8 cellular contexts compared by ENCODE assay signal in genomic region chr2:73233154-73233931, GRCh38. TPM values are rescaled to one million over a fixed set of nuclear protein-coding genes. Genes with fewer than 3 reads are reported as not detected.
DNase-seq lines count a peak whose midpoint lies in the region; ATAC-seq and FAIRE-seq lines count a peak whose summit lies in the region.

Gene PRADC1, minus strand, starts transcription at chr2:73233239. Its CDS starts 79 bp downstream, at chr2:73233160.

- CTCF ChIA-PET in activated CD8-positive, alpha-beta memory T cell treated with anti-CD3 and anti-CD28 coated beads, Interleukin-2, amount 10 ng/mL, durations not matched to agents 7 days and 5 days (lab: Charles Lee), result interaction anchor here (0.8 to 7.2 kb wide), 10 partner anchors 10 to 887 kb away, joined by 3 to 56 read pairs (median 4); partner anchors contain the start of genes EGR4, FBXO41 and SMYD5

- H3K4me3 ChIP-seq in endocrine pancreas (ENCODE audit: control insufficient read depth, insufficient read depth, low read length), result peak within 1 kb of the TSS; percentile 76
- H3K4me3 ChIP-seq in mesenchymal stem cell (ENCODE audit: insufficient read depth in 1 of 2, low read depth in 1 of 2, low read length in 2 of 2), result peak within 1 kb of the TSS; percentile 83 to 89

- H3K27me3 Mint-ChIP-seq in activated CD8-positive, alpha-beta memory T cell treated with anti-CD3 and anti-CD28 coated beads, Interleukin-2, amount 10 ng/mL, durations not matched to agents 7 days and 5 days, result no peaks in the 10 kb centered on the region

- H3K4me1 ChIP-seq in endocrine pancreas (ENCODE audit: control insufficient read depth, insufficient read depth, low read length) (no peaks in the 10 kb centered on the region), mesenchymal stem cell (ENCODE audit: control insufficient read depth, insufficient read depth, low read depth, low read length) (peaks cover 14% of the 10 kb centered on the region)

- peak within 1 kb of the TSS; percentile 93 for H4K8ac ChIP-seq in mesenchymal stem cell (ENCODE audit: low read length)

- H3K36me3 ChIP-seq in endocrine pancreas (ENCODE audit: control insufficient read depth, insufficient read depth, low read length), result no peaks in the 10 kb centered on the region
- peaks cover 8 to 17% of the 10 kb centered on the region in 2 experiments for H3K36me3 ChIP-seq in mesenchymal stem cell (ENCODE audit: control insufficient read depth in 1 of 2, insufficient read depth in 2 of 2, low read depth in 1 of 2, low read length in 2 of 2)

- WGBS in mesenchymal stem cell, result under 1% methylated on average over 59 of the region's 67 CpGs

- H3K18ac ChIP-seq in mesenchymal stem cell (ENCODE audit: low read depth in 1 of 2, low read length in 2 of 2), result peak within 1 kb of the TSS; percentile 37 to 93

- peak within 1 kb of the TSS; percentile 37 for H2BK15ac ChIP-seq in mesenchymal stem cell (ENCODE audit: low read depth, poor library complexity, severe bottlenecking)

- peak; percentile 95 for FAIRE-seq in HTR-8/SVneo (lab: Jason Lieb, UNC)

- peak within 1 kb of the TSS; percentile 89 for H3K27ac Mint-ChIP-seq in activated CD8-positive, alpha-beta memory T cell treated with anti-CD3 and anti-CD28 coated beads, Interleukin-2, amount 10 ng/mL, durations not matched to agents 7 days and 5 days

- H3K27ac ChIP-seq in mesenchymal stem cell (ENCODE audit: low read length, poor library complexity, severe bottlenecking), result peak within 1 kb of the TSS; percentile 76

- H3K9me3 ChIP-seq in endocrine pancreas (ENCODE audit: control insufficient read depth, low read length) (no peaks in the 10 kb centered on the region), mesenchymal stem cell (ENCODE audit: control insufficient read depth, low read length) (no peaks in the 10 kb centered on the region)

- H3K27me3 ChIP-seq in endocrine pancreas (ENCODE audit: control insufficient read depth, insufficient read depth, low read length), result no peaks in the 10 kb centered on the region
- H3K27me3 ChIP-seq in mesenchymal stem cell (ENCODE audit: control insufficient read depth in 1 of 2, insufficient read depth in 1 of 2, low read length in 2 of 2), result no peaks in the 10 kb centered on the region

- H2BK5ac ChIP-seq in mesenchymal stem cell (ENCODE audit: low read depth, low read length, poor library complexity, severe bottlenecking), result peak within 1 kb of the TSS; percentile 8

- DNase-seq in COLO829 (ENCODE audit: low spot score), result peak; percentile 97
- DNase-seq in HTR-8/SVneo (ENCODE audit: insufficient read length, low spot score), result peak; percentile 99
- DNase-seq in NOMO-1 treated with dmso at 0.1 percent for 144 hours (lab: John Stamatoyannopoulos, UW; ENCODE audit: unreplicated experiment), result peak; percentile 99
- peak; percentile 99 for DNase-seq in activated CD8-positive, alpha-beta memory T cell treated with anti-CD3 and anti-CD28 coated beads, Interleukin-2, amount 10 ng/mL, durations not matched to agents 7 days and 5 days
- DNase-seq in mesenchymal stem cell, result peak; percentile 100
- DNase-seq in stimulated activated CD8-positive, alpha-beta memory T cell treated with anti-CD3 and anti-CD28 coated beads, Interleukin-12 subunit alpha, Interleukin-12 subunit beta, amount 100 ng/mL, for 4 hours (ENCODE audit: low read depth), result peak; percentile 88

- peaks cover 11% of the 10 kb centered on the region for H3K36me3 Mint-ChIP-seq in activated CD8-positive, alpha-beta memory T cell treated with anti-CD3 and anti-CD28 coated beads, Interleukin-2, amount 10 ng/mL, durations not matched to agents 7 days and 5 days

- ATAC-seq in GM21367 (IDR thresholded peaks at IDR 0.05; ENCODE audit: unreplicated experiment), result peak; percentile 88
- peak; percentile 91 for ATAC-seq in activated CD8-positive, alpha-beta memory T cell treated with anti-CD3 and anti-CD28 coated beads, Interleukin-2, amount 10 ng/mL, durations not matched to agents 7 days and 5 days

- H2BK120ac ChIP-seq in mesenchymal stem cell (ENCODE audit: low read depth, low read length), result no peak within 1 kb of the TSS

- H3K23ac ChIP-seq in mesenchymal stem cell (ENCODE audit: low read length in 2 of 2), result peak within 1 kb of the TSS in 1 of 2 experiments; percentile 48

- peak within 1 kb of the TSS; percentile 93 for H3K4me2 ChIP-seq in mesenchymal stem cell (ENCODE audit: low read length, poor library complexity, severe bottlenecking)

- peak within 1 kb of the TSS; percentile 37 to 61 for H3K4ac ChIP-seq in mesenchymal stem cell (ENCODE audit: low read depth in 1 of 2, low read length in 2 of 2)

- H3K9ac ChIP-seq in endocrine pancreas (ENCODE audit: control insufficient read depth, insufficient read depth, low read length) (peak within 1 kb of the TSS; percentile 92), mesenchymal stem cell (ENCODE audit: low read length) (peak within 1 kb of the TSS; percentile 96)

- H4K91ac ChIP-seq in mesenchymal stem cell (ENCODE audit: low read length), result peak within 1 kb of the TSS; percentile 88

- H2BK12ac ChIP-seq in mesenchymal stem cell (ENCODE audit: low read length in 2 of 2), result peak within 1 kb of the TSS in 1 of 2 experiments; percentile 33

- no peak within 1 kb of the TSS for H2AK5ac ChIP-seq in mesenchymal stem cell (ENCODE audit: low read length, severe bottlenecking)

- peaks cover 34% of the 10 kb centered on the region for H3K4me1 Mint-ChIP-seq in activated CD8-positive, alpha-beta memory T cell treated with anti-CD3 and anti-CD28 coated beads, Interleukin-2, amount 10 ng/mL, durations not matched to agents 7 days and 5 days

- H2AFZ ChIP-seq in mesenchymal stem cell (ENCODE audit: low read depth, low read length), result peak within 1 kb of the TSS; percentile 79

- no peaks in the 10 kb centered on the region for H3K9me3 Mint-ChIP-seq in activated CD8-positive, alpha-beta memory T cell treated with anti-CD3 and anti-CD28 coated beads, Interleukin-2, amount 10 ng/mL, durations not matched to agents 7 days and 5 days (ENCODE audit: low read depth)

- peak within 1 kb of the TSS; percentile 88 for H3K4me3 Mint-ChIP-seq in activated CD8-positive, alpha-beta memory T cell treated with anti-CD3 and anti-CD28 coated beads, Interleukin-2, amount 10 ng/mL, durations not matched to agents 7 days and 5 days

- peaks cover 10% of the 10 kb centered on the region for H3K79me1 ChIP-seq in mesenchymal stem cell (replicated peaks; ENCODE audit: low read length, poor library complexity, severe bottlenecking)

- H3K14ac ChIP-seq in mesenchymal stem cell (ENCODE audit: low read length in 2 of 2), result peak within 1 kb of the TSS in 1 of 2 experiments; percentile 83

RNA-seq across cellular contexts. Expression of gene PRADC1, which starts in this region (rescaled TPM):
- 10 to 100 TPM; 13.7 to 14.7 TPM for total RNA-seq in activated CD8-positive, alpha-beta memory T cell treated with anti-CD3 and anti-CD28 coated beads, Interleukin-2, amount 10 ng/mL, durations not matched to agents 7 days and 5 days
- 19.4 TPM for polyA plus RNA-seq in mesenchymal stem cell (2013, experiment 1 of 2)
- polyA plus RNA-seq in mesenchymal stem cell (2013, experiment 2 of 2), result 20.4 TPM

Comparison
In these comparisons a context has a peak if more than half of its experiments do, and no peak if none do; other contexts are left out.
1. Peak in every context shown above with its lines: DNase-seq, ATAC-seq, H3K4me3 ChIP-seq and H3K27ac ChIP-seq.